2 cellular contexts compared by ENCODE assay signal in the genomic region with DNA sequence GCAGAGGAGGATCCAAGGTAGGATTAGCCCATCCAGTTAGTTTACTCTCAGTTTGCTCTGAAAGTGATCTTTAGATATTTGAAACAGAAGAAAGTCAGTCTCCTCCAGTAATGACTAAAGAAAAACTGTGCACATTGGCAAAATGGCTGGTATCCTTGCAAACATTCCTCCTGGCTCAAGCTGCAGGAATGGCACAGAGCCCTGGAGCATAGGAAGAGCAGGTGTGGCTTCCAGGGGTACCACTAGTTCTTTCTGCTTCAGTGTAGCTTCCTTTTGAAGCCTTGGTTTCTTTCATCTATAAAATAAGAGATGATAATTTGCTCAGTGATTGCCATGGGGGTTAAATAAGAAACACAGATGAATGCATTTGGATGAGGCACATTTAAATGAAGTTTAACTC.
TF ChIP-seq lines count a peak whose summit lies in the region.

No MANE protein-coding gene starts in this region.

TF ChIP-seq in A549, 52 proteins besides CTCF, POLR2A, EP300 and RAD21:
- no peak for TF ChIP-seq FOSB (CRISPR knock-in tag; IDR thresholded peaks at IDR 0.05)
- TF ChIP-seq, protein P1, sequence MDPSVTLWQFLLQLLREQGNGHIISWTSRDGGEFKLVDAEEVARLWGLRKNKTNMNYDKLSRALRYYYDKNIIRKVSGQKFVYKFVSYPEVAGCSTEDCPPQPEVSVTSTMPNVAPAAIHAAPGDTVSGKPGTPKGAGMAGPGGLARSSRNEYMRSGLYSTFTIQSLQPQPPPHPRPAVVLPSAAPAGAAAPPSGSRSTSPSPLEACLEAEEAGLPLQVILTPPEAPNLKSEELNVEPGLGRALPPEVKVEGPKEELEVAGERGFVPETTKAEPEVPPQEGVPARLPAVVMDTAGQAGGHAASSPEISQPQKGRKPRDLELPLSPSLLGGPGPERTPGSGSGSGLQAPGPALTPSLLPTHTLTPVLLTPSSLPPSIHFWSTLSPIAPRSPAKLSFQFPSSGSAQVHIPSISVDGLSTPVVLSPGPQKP (IDR thresholded peaks at IDR 0.05; ENCODE audit: low read depth, low read length): no peak
- TF ChIP-seq ZNF302 (CRISPR knock-in tag; IDR thresholded peaks at IDR 0.05): no peak
- TF ChIP-seq CHD2 (IDR thresholded peaks at IDR 0.05; ENCODE audit: low read length, partially characterized antibody): no peak
- TF ChIP-seq, protein P2, sequence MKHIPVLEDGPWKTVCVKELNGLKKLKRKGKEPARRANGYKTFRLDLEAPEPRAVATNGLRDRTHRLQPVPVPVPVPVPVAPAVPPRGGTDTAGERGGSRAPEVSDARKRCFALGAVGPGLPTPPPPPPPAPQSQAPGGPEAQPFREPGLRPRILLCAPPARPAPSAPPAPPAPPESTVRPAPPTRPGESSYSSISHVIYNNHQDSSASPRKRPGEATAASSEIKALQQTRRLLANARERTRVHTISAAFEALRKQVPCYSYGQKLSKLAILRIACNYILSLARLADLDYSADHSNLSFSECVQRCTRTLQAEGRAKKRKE (CRISPR knock-in tag; IDR thresholded peaks at IDR 0.05; ENCODE audit: low read depth): no peak
- TF ChIP-seq KDM5A (IDR thresholded peaks at IDR 0.05): no peak
- TF ChIP-seq PHF8 (IDR thresholded peaks at IDR 0.05; ENCODE audit: borderline replicate concordance, low read depth): no peak
- no peak for TF ChIP-seq HOXA7 (CRISPR knock-in tag; IDR thresholded peaks at IDR 0.05)
- no peak for TF ChIP-seq FOSL2 (IDR thresholded peaks at IDR 0.05)
- TF ChIP-seq FOSL2 (CRISPR knock-in tag; IDR thresholded peaks at IDR 0.05): no peak
- TF ChIP-seq HOXB5 (CRISPR knock-in tag; IDR thresholded peaks at IDR 0.05): no peak
- no peak for TF ChIP-seq RARB (CRISPR knock-in tag; IDR thresholded peaks at IDR 0.05)
- TF ChIP-seq CEBPB (IDR thresholded peaks at IDR 0.05): no peak
- TF ChIP-seq, protein P3, sequence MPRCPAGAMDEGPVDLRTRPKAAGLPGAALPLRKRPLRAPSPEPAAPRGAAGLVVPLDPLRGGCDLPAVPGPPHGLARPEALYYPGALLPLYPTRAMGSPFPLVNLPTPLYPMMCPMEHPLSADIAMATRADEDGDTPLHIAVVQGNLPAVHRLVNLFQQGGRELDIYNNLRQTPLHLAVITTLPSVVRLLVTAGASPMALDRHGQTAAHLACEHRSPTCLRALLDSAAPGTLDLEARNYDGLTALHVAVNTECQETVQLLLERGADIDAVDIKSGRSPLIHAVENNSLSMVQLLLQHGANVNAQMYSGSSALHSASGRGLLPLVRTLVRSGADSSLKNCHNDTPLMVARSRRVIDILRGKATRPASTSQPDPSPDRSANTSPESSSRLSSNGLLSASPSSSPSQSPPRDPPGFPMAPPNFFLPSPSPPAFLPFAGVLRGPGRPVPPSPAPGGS (IDR thresholded peaks at IDR 0.05): no peak
- TF ChIP-seq CHD4 (IDR thresholded peaks at IDR 0.05; ENCODE audit: borderline replicate concordance): no peak
- no peak for TF ChIP-seq HOXB13 (CRISPR knock-in tag; IDR thresholded peaks at IDR 0.05; ENCODE audit: low read depth)
- no peak for TF ChIP-seq HDAC2 (IDR thresholded peaks at IDR 0.05)
- no peak for TF ChIP-seq NPAS2 (CRISPR knock-in tag; IDR thresholded peaks at IDR 0.05; ENCODE audit: borderline replicate concordance)
- no peak for TF ChIP-seq KDM1A (IDR thresholded peaks at IDR 0.05; ENCODE audit: low read depth)
- no peak for TF ChIP-seq NFE2L2 (conservative IDR thresholded peaks at IDR 0.05; ENCODE audit: low read length)
- no peak for TF ChIP-seq HEYL (CRISPR knock-in tag; IDR thresholded peaks at IDR 0.05)

TF ChIP-seq in IMR-90, 13 proteins besides CTCF, POLR2A, EP300 and RAD21:
- TF ChIP-seq RFX5 (IDR thresholded peaks at IDR 0.05; ENCODE audit: low read depth, low read length) (no peak), NFE2L2 (IDR thresholded peaks at IDR 0.05; ENCODE audit: low read depth, low read length) (no peak), MAFK (IDR thresholded peaks at IDR 0.05; ENCODE audit: low read depth, low read length) (no peak), CEBPB (IDR thresholded peaks at IDR 0.05; ENCODE audit: low read depth, low read length) (no peak), MXI1 (IDR thresholded peaks at IDR 0.05; ENCODE audit: borderline replicate concordance, low read depth, low read length) (no peak), FOS (IDR thresholded peaks at IDR 0.05; ENCODE audit: low read depth, low read length) (no peak), SMC3 (IDR thresholded peaks at IDR 0.05; ENCODE audit: low read depth, low read length) (no peak)
- TF ChIP-seq, protein P4, sequence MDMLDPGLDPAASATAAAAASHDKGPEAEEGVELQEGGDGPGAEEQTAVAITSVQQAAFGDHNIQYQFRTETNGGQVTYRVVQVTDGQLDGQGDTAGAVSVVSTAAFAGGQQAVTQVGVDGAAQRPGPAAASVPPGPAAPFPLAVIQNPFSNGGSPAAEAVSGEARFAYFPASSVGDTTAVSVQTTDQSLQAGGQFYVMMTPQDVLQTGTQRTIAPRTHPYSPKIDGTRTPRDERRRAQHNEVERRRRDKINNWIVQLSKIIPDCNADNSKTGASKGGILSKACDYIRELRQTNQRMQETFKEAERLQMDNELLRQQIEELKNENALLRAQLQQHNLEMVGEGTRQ (IDR thresholded peaks at IDR 0.05; ENCODE audit: low read depth, low read length): no peak
- TF ChIP-seq, protein P1 (IDR thresholded peaks at IDR 0.05; ENCODE audit: borderline replicate concordance, low read depth, low read length): no peak
TF ChIP-seq in IMR-90: peak in this region for 0.
